ENCODE assay signal across 14 cellular contexts in genomic region chr22:24161909-24162308, GRCh38. TPM values are rescaled to one million over a fixed set of nuclear protein-coding genes. Genes with fewer than 3 reads are reported as not detected.
A peak's percentile ranks its signal among the peaks of the same experiment; 100 is the strongest.
DNase-seq lines count a peak whose midpoint lies in the region; ATAC-seq and TF ChIP-seq lines count a peak whose summit lies in the region.
"Had no signal": no experiment of that assay in that cellular context is flagged by ENCODE, and none has a peak within 500 bp of the region (broad histone marks: within the 10 kb centered on the region; RNA-seq: fewer than 3 reads in every experiment).

No MANE protein-coding gene starts in this region.

- H3K9me3 Mint-ChIP-seq in activated T-cell treated with anti-CD3 and anti-CD28 coated beads, Interleukin-2, amount 50 U/mL, for 72 hours: no peaks in the 10 kb centered on the region
- no peaks in the 10 kb centered on the region for H3K9me3 Mint-ChIP-seq in activated T-cell treated with anti-CD3 and anti-CD28 coated beads, Interleukin-2, amount 50 U/mL, for 4 hours
- no peaks in the 10 kb centered on the region for H3K9me3 Mint-ChIP-seq in stimulated activated naive B cell treated with anti-CD40 and anti-IgM and Interleukin-4, amounts not matched to agents 10 μg/mL and 1 μg/mL and 100 μg/mL, for 72 hours
- H3K9me3 Mint-ChIP-seq: activated B cell treated with CpG ODN at 0.5 μM for 24 hours, nephron had no signal

- TF ChIP-seq CTCF in VCaP (conservative IDR thresholded peaks at IDR 0.05) (no peak), gastroesophageal sphincter (IDR thresholded peaks at IDR 0.05) (no peak), vagina (IDR thresholded peaks at IDR 0.05) (no peak)

- H3K27ac ChIP-seq in VCaP: peak overlapping the region; percentile 18; the same call in 1 of the 2 replicates
- peak overlapping the region in 3 of 4 donors; percentile 55 to 72 (median 60) for H3K27ac ChIP-seq in gastroesophageal sphincter
- no peak overlapping the region for H3K27ac ChIP-seq in vagina
- H3K27ac ChIP-seq: GM23248 had no signal

- peak overlapping the region; percentile 4 for H3K27ac Mint-ChIP-seq in activated T-cell treated with anti-CD3 and anti-CD28 coated beads, Interleukin-2, amount 50 U/mL, for 72 hours
- H3K27ac Mint-ChIP-seq in stimulated activated naive B cell treated with anti-CD40 and anti-IgM and Interleukin-4, amounts not matched to agents 10 μg/mL and 1 μg/mL and 100 μg/mL, for 72 hours: peak overlapping the region; percentile 49
- H3K27ac Mint-ChIP-seq: activated B cell treated with CpG ODN at 0.5 μM for 24 hours had no signal

- no peak overlapping the region for H3K4me3 Mint-ChIP-seq in activated T-cell treated with anti-CD3 and anti-CD28 coated beads, Interleukin-2, amount 50 U/mL, for 72 hours
- H3K4me3 Mint-ChIP-seq in activated T-cell treated with anti-CD3 and anti-CD28 coated beads, Interleukin-2, amount 50 U/mL, for 4 hours: no peak overlapping the region
- no peak overlapping the region for H3K4me3 Mint-ChIP-seq in stimulated activated naive B cell treated with anti-CD40 and anti-IgM and Interleukin-4, amounts not matched to agents 10 μg/mL and 1 μg/mL and 100 μg/mL, for 72 hours
- H3K4me3 Mint-ChIP-seq: activated B cell treated with CpG ODN at 0.5 μM for 24 hours, nephron had no signal

- intact Hi-C loops in vagina (cut with DNase I): no loop called here

- H3K36me3 Mint-ChIP-seq in activated T-cell treated with anti-CD3 and anti-CD28 coated beads, Interleukin-2, amount 50 U/mL, for 72 hours (ENCODE audit: insufficient read depth in 2 of 2): peaks cover 0 to 2% of the 10 kb centered on the region in 2 donors
- peaks cover 9% of the 10 kb centered on the region for H3K36me3 Mint-ChIP-seq in activated T-cell treated with anti-CD3 and anti-CD28 coated beads, Interleukin-2, amount 50 U/mL, for 4 hours (ENCODE audit: insufficient read depth)
- peaks cover 23 to 28% of the 10 kb centered on the region in 2 donors for H3K36me3 Mint-ChIP-seq in stimulated activated naive B cell treated with anti-CD40 and anti-IgM and Interleukin-4, amounts not matched to agents 10 μg/mL and 1 μg/mL and 100 μg/mL, for 72 hours

- no peaks in the 10 kb centered on the region for H3K27me3 Mint-ChIP-seq in activated T-cell treated with anti-CD3 and anti-CD28 coated beads, Interleukin-2, amount 50 U/mL, for 72 hours (ENCODE audit: low read depth)
- no peaks in the 10 kb centered on the region for H3K27me3 Mint-ChIP-seq in activated T-cell treated with anti-CD3 and anti-CD28 coated beads, Interleukin-2, amount 50 U/mL, for 4 hours (ENCODE audit: low read depth)
- H3K27me3 Mint-ChIP-seq in stimulated activated naive B cell treated with anti-CD40 and anti-IgM and Interleukin-4, amounts not matched to agents 10 μg/mL and 1 μg/mL and 100 μg/mL, for 72 hours: no peaks in the 10 kb centered on the region
- H3K27me3 Mint-ChIP-seq: activated B cell treated with CpG ODN at 0.5 μM for 24 hours had no signal

- no peak for ATAC-seq in activated T-cell treated with anti-CD3 and anti-CD28 coated beads, Interleukin-2, amount 50 U/mL, for 72 hours (replicated peaks in 1 of 2)
- no peak for ATAC-seq in activated T-cell treated with anti-CD3 and anti-CD28 coated beads, Interleukin-2, amount 50 U/mL, for 4 hours
- ATAC-seq in gastroesophageal sphincter: no peak
- no peak for ATAC-seq in stimulated activated naive B cell treated with anti-CD40 and anti-IgM and Interleukin-4, amounts not matched to agents 10 μg/mL and 1 μg/mL and 100 μg/mL, for 72 hours (replicated peaks)

- H3K4me1 Mint-ChIP-seq in activated T-cell treated with anti-CD3 and anti-CD28 coated beads, Interleukin-2, amount 50 U/mL, for 72 hours (ENCODE audit: low read depth): peaks cover 21% of the 10 kb centered on the region
- peaks cover 38% of the 10 kb centered on the region for H3K4me1 Mint-ChIP-seq in activated T-cell treated with anti-CD3 and anti-CD28 coated beads, Interleukin-2, amount 50 U/mL, for 4 hours (ENCODE audit: low read depth)
- H3K4me1 Mint-ChIP-seq in stimulated activated naive B cell treated with anti-CD40 and anti-IgM and Interleukin-4, amounts not matched to agents 10 μg/mL and 1 μg/mL and 100 μg/mL, for 72 hours: peaks cover 32 to 61% of the 10 kb centered on the region in 2 donors

- H3K36me3 ChIP-seq in gastroesophageal sphincter: peaks cover 0 to 41% of the 10 kb centered on the region in 2 donors
- H3K36me3 ChIP-seq in vagina: peaks cover 0 to 17% of the 10 kb centered on the region in 2 donors

- no peak for DNase-seq in activated T-cell treated with anti-CD3 and anti-CD28 coated beads, Interleukin-2, amount 50 U/mL, for 72 hours
- no peak for DNase-seq in activated T-cell treated with anti-CD3 and anti-CD28 coated beads, Interleukin-2, amount 50 U/mL, for 4 hours
- DNase-seq in stimulated activated naive B cell treated with anti-CD40 and anti-IgM and Interleukin-4, amounts not matched to agents 10 μg/mL and 1 μg/mL and 100 μg/mL, for 72 hours: no peak
- DNase-seq in middle frontal gyrus (ENCODE audit: extremely low spot score, low spot score) (no peak), NCI-H146 (lab: John Stamatoyannopoulos, UW) (no peak), vagina (ENCODE audit: extremely low spot score in 2 of 2) (no peak)
- DNase-seq: activated B cell treated with CpG ODN at 0.5 μM for 24 hours; activated effector memory CD4-positive, alpha-beta T cell treated with anti-CD3 and anti-CD28 coated beads, Interleukin-2, amount 50 U/mL, for 16 hours; foreskin fibroblast; GM23248; NCI-H1048 had no signal

- 80% methylated on average over 1 of the region's 6 CpGs; no CpG with 5 or more reads in 1 of the 2 donors for WGBS in gastroesophageal sphincter (ENCODE audit: low coverage in 1 of 2), 2 donors

- no peak overlapping the region for H3K4me3 ChIP-seq in gastroesophageal sphincter
- no peak overlapping the region for H3K4me3 ChIP-seq in vagina
- H3K4me3 ChIP-seq: GM23248 had no signal

- no peak for TF ChIP-seq EP300 in gastroesophageal sphincter (IDR thresholded peaks at IDR 0.05)

- TF ChIP-seq POLR2A in gastroesophageal sphincter (IDR thresholded peaks at IDR 0.05) (no peak), vagina (IDR thresholded peaks at IDR 0.05) (no peak)

- H3K27me3 ChIP-seq in gastroesophageal sphincter (no peaks in the 10 kb centered on the region), vagina (no peaks in the 10 kb centered on the region)

- H3K4me1 ChIP-seq in gastroesophageal sphincter: peaks cover 4 to 92% (median 48%) of the 10 kb centered on the region in 3 donors
- peaks cover 28% of the 10 kb centered on the region for H3K4me1 ChIP-seq in vagina

- no peaks in the 10 kb centered on the region for H3K9me3 ChIP-seq in gastroesophageal sphincter
- H3K9me3 ChIP-seq in vagina: no peaks in the 10 kb centered on the region

RNA-seq across cellular contexts. Expression of gene SUSD2, which starts 19.4 kb away (rescaled TPM):
- under 1 TPM; 0.55 to 0.60 TPM for total RNA-seq in activated T-cell treated with anti-CD3 and anti-CD28 coated beads, Interleukin-2, amount 50 U/mL, for 72 hours
- 1 to 10 TPM; 1.2 to 1.7 (median 1.6) TPM for total RNA-seq in activated T-cell treated with anti-CD3 and anti-CD28 coated beads, Interleukin-2, amount 50 U/mL, for 4 hours
- 1 to 10 TPM; 2.4 to 5.0 (median 4.4) TPM for total RNA-seq in gastroesophageal sphincter
- 9.1 TPM for total RNA-seq in vagina
- total RNA-seq: GM23248 had no signal
